In the genomic region with DNA sequence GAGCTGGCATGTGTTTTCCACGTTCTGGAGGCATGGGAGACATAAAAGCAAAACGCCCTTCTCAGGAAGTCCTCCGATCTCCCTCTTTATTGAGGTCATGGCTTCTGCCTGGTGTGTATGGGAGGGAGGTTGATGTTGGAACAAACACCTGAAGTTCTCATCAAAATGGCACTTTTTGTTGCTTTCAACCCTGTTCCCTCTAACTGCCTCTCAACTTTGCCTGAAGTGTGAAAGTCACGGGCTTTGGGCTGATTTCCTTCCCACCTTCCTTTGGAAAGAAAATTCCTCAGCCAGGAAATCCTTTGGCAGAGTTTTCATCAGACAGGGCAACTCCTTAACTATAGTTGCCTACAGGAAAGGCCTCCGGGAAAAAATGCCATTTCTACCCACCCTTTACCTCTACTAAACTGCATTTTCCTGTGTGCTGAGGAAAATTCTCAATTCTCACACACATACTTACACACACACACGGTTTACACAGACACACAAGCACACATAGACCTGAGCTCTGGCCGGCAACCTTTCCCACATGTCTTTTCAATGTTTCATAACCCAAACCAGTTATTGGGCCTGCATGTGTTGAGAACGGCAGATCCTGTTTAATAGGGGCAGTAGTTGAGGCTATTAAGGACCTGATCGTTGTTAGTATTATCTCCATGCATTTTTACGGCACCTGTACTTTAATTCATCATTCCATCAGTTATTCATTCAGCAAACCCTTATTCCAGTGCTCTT, we compare ENCODE assay signal across 10 cellular contexts. TPM values are rescaled to one million over a fixed set of nuclear protein-coding genes. Genes with fewer than 3 reads are reported as not detected.
DNase-seq lines count a peak whose midpoint lies in the region; ATAC-seq, FAIRE-seq and TF ChIP-seq lines count a peak whose summit lies in the region.
"Had no signal": no experiment of that assay in that cellular context is flagged by ENCODE, and none has a peak within 500 bp of the region (broad histone marks: within the 10 kb centered on the region; RNA-seq: fewer than 3 reads in every experiment).

No MANE protein-coding gene starts in this region.

- peaks cover 56% of the 10 kb centered on the region for H3K4me1 Mint-ChIP-seq in stimulated activated naive CD8-positive, alpha-beta T cell treated with anti-CD3 and anti-CD28 coated beads, Interleukin-15, Interleukin-2, amounts not matched to agents 100 ng/mL and 50 ng/mL, for 24 hours (ENCODE audit: low read depth)

- no peak for TF ChIP-seq CTCF in fibroblast of the aortic adventitia (IDR thresholded peaks at IDR 0.05; ENCODE audit: insufficient read depth, low read length)
- TF ChIP-seq CTCF in osteoblast (IDR thresholded peaks at IDR 0.05; ENCODE audit: extremely low read depth, low read depth, low read length): no peak
- no peak for TF ChIP-seq CTCF in GM20000 (IDR thresholded peaks at IDR 0.05; ENCODE audit: extremely low read depth, missing control alignments)

- no peaks in the 10 kb centered on the region for H3K27me3 Mint-ChIP-seq in stimulated activated naive CD8-positive, alpha-beta T cell treated with anti-CD3 and anti-CD28 coated beads, Interleukin-15, Interleukin-2, amounts not matched to agents 100 ng/mL and 50 ng/mL, for 24 hours

- peaks cover 8% of the 10 kb centered on the region for H4K20me1 ChIP-seq in osteoblast (ENCODE audit: insufficient read depth, low read length)

- FAIRE-seq in HTR-8/SVneo (lab: Jason Lieb, UNC): no peak

- H3K27me3 ChIP-seq in osteoblast (ENCODE audit: insufficient read depth, low read length): no peaks in the 10 kb centered on the region

- H3K4me3 ChIP-seq in fibroblast of the aortic adventitia (ENCODE audit: low read depth, low read length): no peak overlapping the region
- no peak overlapping the region for H3K4me3 ChIP-seq in osteoblast (ENCODE audit: insufficient read depth, low read length)

- peaks cover 47% of the 10 kb centered on the region for H3K4me1 ChIP-seq in osteoblast (ENCODE audit: insufficient read depth, low read length)

- peak overlapping the region; percentile 15 for H3K27ac ChIP-seq in osteoblast (ENCODE audit: low read depth, low read length)

- H3K27ac Mint-ChIP-seq in stimulated activated naive CD8-positive, alpha-beta T cell treated with anti-CD3 and anti-CD28 coated beads, Interleukin-15, Interleukin-2, amounts not matched to agents 100 ng/mL and 50 ng/mL, for 24 hours: peak overlapping the region; percentile 62

- DNase-seq in stimulated activated naive CD8-positive, alpha-beta T cell treated with anti-CD3 and anti-CD28 coated beads, Interleukin-15, Interleukin-2, amounts not matched to agents 100 U/mL and 50 U/mL, for 24 hours: no peak
- DNase-seq in fibroblast of the aortic adventitia (ENCODE audit: low read depth) (peak; percentile 25), osteoblast (ENCODE audit: insufficient read length, low spot score, missing footprints) (no peak), HTR-8/SVneo (ENCODE audit: insufficient read length, low spot score) (no peak), GM20000 (ENCODE audit: low spot score) (no peak)
- DNase-seq: activated CD4-positive, alpha-beta T cell treated with anti-CD3 and anti-CD28 coated beads, Interleukin-2, amount 50 U/mL, for 1 hour; SHP77 treated with DMSO at 0.1 percent for 48 hours had no signal

- H2AFZ ChIP-seq in osteoblast (ENCODE audit: low read length): no peak overlapping the region

- H3K4me3 Mint-ChIP-seq in stimulated activated naive CD8-positive, alpha-beta T cell treated with anti-CD3 and anti-CD28 coated beads, Interleukin-15, Interleukin-2, amounts not matched to agents 100 ng/mL and 50 ng/mL, for 24 hours: no peak overlapping the region

- no peaks in the 10 kb centered on the region for H3K9me3 Mint-ChIP-seq in stimulated activated naive CD8-positive, alpha-beta T cell treated with anti-CD3 and anti-CD28 coated beads, Interleukin-15, Interleukin-2, amounts not matched to agents 100 ng/mL and 50 ng/mL, for 24 hours

- peaks cover 27% of the 10 kb centered on the region for H3K36me3 Mint-ChIP-seq in stimulated activated naive CD8-positive, alpha-beta T cell treated with anti-CD3 and anti-CD28 coated beads, Interleukin-15, Interleukin-2, amounts not matched to agents 100 ng/mL and 50 ng/mL, for 24 hours (ENCODE audit: low read depth)

- peaks cover 2% of the 10 kb centered on the region for H3K9me3 ChIP-seq in osteoblast (ENCODE audit: low read depth, low read length)

- H3K79me2 ChIP-seq in osteoblast (ENCODE audit: insufficient read depth, low read length): peaks cover 39% of the 10 kb centered on the region

- no peak overlapping the region for H3K4me2 ChIP-seq in osteoblast (ENCODE audit: insufficient read depth, low read length)

- peaks cover 45% of the 10 kb centered on the region for H3K36me3 ChIP-seq in osteoblast (ENCODE audit: insufficient read depth, low read length)

- no peak for ATAC-seq in stimulated activated naive CD8-positive, alpha-beta T cell treated with anti-CD3 and anti-CD28 coated beads, Interleukin-15, Interleukin-2, amounts not matched to agents 100 U/mL and 50 U/mL, for 24 hours
- ATAC-seq in GM19324 (IDR thresholded peaks at IDR 0.05; ENCODE audit: low FRiP score, unreplicated experiment): no peak
- no peak for ATAC-seq in GM18907 (IDR thresholded peaks at IDR 0.05; ENCODE audit: unreplicated experiment)

RNA-seq across cellular contexts. Expression of a gene that starts 36.4 kb away (rescaled TPM):
- total RNA-seq in fibroblast of the aortic adventitia (ENCODE audit: low replicate concordance) (not detected in 2 replicates), osteoblast (under 0.01 TPM in 1 of 2 replicates, not detected in the other)

RNA-seq across cellular contexts. Expression of a gene that starts 53.3 kb away (rescaled TPM):
- total RNA-seq in fibroblast of the aortic adventitia (ENCODE audit: low replicate concordance) (12.2 and 23.9 TPM in 2 replicates), osteoblast (29.3 and 34.5 TPM in 2 replicates)

RNA-seq across cellular contexts. Expression of a gene that starts 57.0 kb away (rescaled TPM):
- total RNA-seq in fibroblast of the aortic adventitia (ENCODE audit: low replicate concordance): 28.4 and 76.1 TPM in 2 replicates
- 76.4 and 85.5 TPM in 2 replicates for total RNA-seq in osteoblast
